ENCODE assay signal across 8 cellular contexts in genomic region chr1:116853680-116854191, GRCh38. TPM values are rescaled to one million over a fixed set of nuclear protein-coding genes. Genes with fewer than 3 reads are reported as not detected.
DNase-seq lines count a peak whose midpoint lies in the region; ATAC-seq and TF ChIP-seq lines count a peak whose summit lies in the region.

No MANE protein-coding gene starts in this region.

- peaks cover 58% of the 10 kb centered on the region for H3K4me1 ChIP-seq in GM23248 (ENCODE audit: insufficient read depth)
- H3K4me1 ChIP-seq in vagina = peaks cover 21% of the 10 kb centered on the region

- H3K27ac ChIP-seq in GM23248 (peak overlapping the region; percentile 8; the same call in 1 of the 2 replicates), vagina (no peak overlapping the region)

- peaks cover 53% of the 10 kb centered on the region for H3F3A ChIP-seq in GM23248 (ENCODE audit: insufficient read depth)

- H3K9ac ChIP-seq in GM23248 = no peak overlapping the region

- 0 out of 2 replicates have a peak, but pooled peaks cover 3% of the 10 kb centered on the region for H3K36me3 ChIP-seq in GM23248 (ENCODE audit: low read depth)
- no peaks in the 10 kb centered on the region for H3K36me3 ChIP-seq in vagina

- TF ChIP-seq POLR2A in vagina (IDR thresholded peaks at IDR 0.05) = no peak

- H3K4me2 ChIP-seq in GM23248 (ENCODE audit: unreplicated experiment) = peak overlapping the region; percentile 26

- in situ Hi-C loops in GM23248 (cut with MboI) = no loop called here

- H3K27me3 ChIP-seq in GM23248 (replicated peaks; ENCODE audit: insufficient read depth) (no peaks in the 10 kb centered on the region), vagina (no peaks in the 10 kb centered on the region)

- 32 to 35% methylated on average over 3 of the region's 3 CpGs for WGBS in GM23248 (ENCODE audit: low coverage in 1 of 2, low lambda C conversion rate in 2 of 2, missing lambda C conversion rate in 2 of 2), 2 experiments

- H3K79me2 ChIP-seq in GM23248 (ENCODE audit: insufficient read depth) = no peaks in the 10 kb centered on the region

- no peak overlapping the region for H2AFZ ChIP-seq in GM23248

- no peak overlapping the region for H3K4me3 ChIP-seq in GM23248
- no peak overlapping the region for H3K4me3 ChIP-seq in vagina

- peak; percentile 86 for DNase-seq in GM23248
- DNase-seq in NCI-H1694 (lab: John Stamatoyannopoulos, UW) = peak; percentile 75
- peak; percentile 66 for DNase-seq in amniotic epithelial cell (ENCODE audit: low read depth)
- DNase-seq in left lobe of liver (ENCODE audit: low spot score) = no peak
- no peak for DNase-seq in cerebellar nuclear complex (lab: John Stamatoyannopoulos, UW)
- DNase-seq in vagina (ENCODE audit: extremely low spot score in 2 of 2) = no peak

- ATAC-seq in left lobe of liver (peak; percentile 85), HG03378 (IDR thresholded peaks at IDR 0.05; ENCODE audit: unreplicated experiment) (no peak), HG02885 (IDR thresholded peaks at IDR 0.05; ENCODE audit: poor library complexity, unreplicated experiment) (no peak)

- intact Hi-C loops in vagina (cut with DNase I) = loop anchor here (10.0 kb wide), 1 partner anchor 191 kb away; no protein-coding TSS in a partner anchor

- H3K9me2 ChIP-seq in GM23248 (ENCODE audit: insufficient read depth) = no peaks in the 10 kb centered on the region

- H3K9me3 ChIP-seq in GM23248 (ENCODE audit: low read depth) (no peaks in the 10 kb centered on the region), vagina (no peaks in the 10 kb centered on the region)

- no peak for TF ChIP-seq CTCF in vagina (IDR thresholded peaks at IDR 0.05)

- no peaks in the 10 kb centered on the region for H4K20me1 ChIP-seq in GM23248 (ENCODE audit: insufficient read depth)

RNA-seq across cellular contexts. Expression of gene PTGFRN, which starts 56.0 kb away (rescaled TPM):
- 25.7 and 27.6 TPM in 2 replicates for total RNA-seq in GM23248 (2014; rRNA removed; shearing (Covaris generic))
- polyA plus RNA-seq in GM23248 (2016; fragmentation: Nextera tagmentation; extraction: Ambion mirVana) = 14.7 and 15.2 TPM in 2 replicates
- 11.9 TPM for total RNA-seq in left lobe of liver
- total RNA-seq in vagina = 52.8 TPM

Comparison
In these comparisons a context has a peak if more than half of its experiments do, and no peak if none do; other contexts are left out.
1. DNase-seq: peak in GM23248 (single experiment), NCI-H1694 (single experiment) and amniotic epithelial cell (single experiment); none in left lobe of liver (single experiment), cerebellar nuclear complex (0 of 2) and vagina (0 of 2).